18 cellular contexts compared by ENCODE assay signal in the genomic region with DNA sequence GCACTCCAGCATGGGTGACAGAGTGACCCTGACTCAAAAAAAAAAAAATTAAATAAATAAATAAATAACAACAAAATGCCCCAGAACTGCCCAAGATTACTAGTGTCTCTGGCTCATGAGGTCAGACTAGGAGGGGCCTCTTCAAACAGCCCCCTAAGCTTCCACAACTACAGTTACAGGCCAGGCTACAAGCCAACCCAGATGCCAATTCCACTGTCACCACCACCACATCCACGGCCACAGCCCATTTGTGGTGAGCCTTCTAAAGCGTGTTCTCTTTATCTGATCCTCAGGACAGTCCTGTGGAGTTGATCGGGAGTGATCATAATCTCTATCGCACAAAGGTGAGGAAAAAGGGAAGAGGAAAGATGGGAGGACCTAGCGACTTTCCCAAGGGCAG. TPM values are rescaled to one million over a fixed set of nuclear protein-coding genes. Genes with fewer than 3 reads are reported as not detected.
"Had no signal": no experiment of that assay in that cellular context is flagged by ENCODE, and none has a peak within 500 bp of the region (broad histone marks: within the 10 kb centered on the region; RNA-seq: fewer than 3 reads in every experiment).

No MANE protein-coding gene starts in this region.

- H3K27ac Mint-ChIP-seq: activated CD4-positive, alpha-beta T cell treated with anti-CD3 and anti-CD28 coated beads, Interleukin-2, amount 10 ng/mL, durations not matched to agents 7 days and 5 days; activated naive CD4-positive, alpha-beta T cell treated with anti-CD3 and anti-CD28 coated beads, Interleukin-2, amount 10 ng/mL, durations not matched to agents 7 days and 5 days; activated T-helper 2 cell treated with anti-CD3 and anti-CD28 coated beads, Interferon-gamma antibody, Interleukin-2, Interleukin-4, amounts not matched to agents 10 μg/mL and 5 μg/mL and 100 μg/mL, durations not matched to agents 14 hours and 24 hours and 36 hours; nephron progenitor cell; T-helper 17 cell had no signal

- H3K4me1 Mint-ChIP-seq: activated CD4-positive, alpha-beta T cell treated with anti-CD3 and anti-CD28 coated beads, Interleukin-2, amount 10 ng/mL, durations not matched to agents 7 days and 5 days; activated naive CD4-positive, alpha-beta T cell treated with anti-CD3 and anti-CD28 coated beads, Interleukin-2, amount 10 ng/mL, durations not matched to agents 7 days and 5 days; T-helper 17 cell had no signal

- H3K4me3 Mint-ChIP-seq: activated CD4-positive, alpha-beta T cell treated with anti-CD3 and anti-CD28 coated beads, Interleukin-2, amount 10 ng/mL, durations not matched to agents 7 days and 5 days; activated naive CD4-positive, alpha-beta T cell treated with anti-CD3 and anti-CD28 coated beads, Interleukin-2, amount 10 ng/mL, durations not matched to agents 7 days and 5 days; brain; nephron progenitor cell; T-helper 17 cell had no signal

- H3K9me3 Mint-ChIP-seq: activated CD4-positive, alpha-beta T cell treated with anti-CD3 and anti-CD28 coated beads, Interleukin-2, amount 10 ng/mL, durations not matched to agents 7 days and 5 days; activated naive CD4-positive, alpha-beta T cell treated with anti-CD3 and anti-CD28 coated beads, Interleukin-2, amount 10 ng/mL, durations not matched to agents 7 days and 5 days; activated T-helper 2 cell treated with anti-CD3 and anti-CD28 coated beads, Interferon-gamma antibody, Interleukin-2, Interleukin-4, amounts not matched to agents 10 μg/mL and 5 μg/mL and 100 μg/mL, durations not matched to agents 14 hours and 24 hours and 36 hours; nephron progenitor cell had no signal

- H3K27ac ChIP-seq: ovary, stomach, transverse colon had no signal

- H3K36me3 ChIP-seq: adrenal gland, ovary, stomach, transverse colon had no signal

- DNase-seq: activated CD4-positive, alpha-beta T cell treated with anti-CD3 and anti-CD28 coated beads, Interleukin-2, amount 10 ng/mL, durations not matched to agents 7 days and 5 days; activated CD4-positive, CD25-positive, alpha-beta regulatory T cell; activated naive CD4-positive, alpha-beta T cell treated with anti-CD3 and anti-CD28 coated beads, Interleukin-2, amount 10 ng/mL, durations not matched to agents 7 days and 5 days; activated T-cell treated with anti-CD3 and anti-CD28 coated beads for 4 hours; adrenal gland; hypothalamus; left cardiac atrium; mucosa of descending colon; nephron progenitor cell; ovary; stomach; T-helper 17 cell; transverse colon had no signal

- H3K9me3 ChIP-seq: adrenal gland, mucosa of descending colon, ovary, stomach, transverse colon had no signal

- H3K4me3 ChIP-seq: adrenal gland, lung, mucosa of descending colon, ovary, stomach, transverse colon had no signal

- H3K27me3 ChIP-seq: adrenal gland, ovary, stomach, transverse colon had no signal

- ATAC-seq: esophagus mucosa, left cardiac atrium, mucosa of descending colon, T-helper 17 cell had no signal

- H3K36me3 Mint-ChIP-seq: activated naive CD4-positive, alpha-beta T cell treated with anti-CD3 and anti-CD28 coated beads, Interleukin-2, amount 10 ng/mL, durations not matched to agents 7 days and 5 days; brain had no signal

RNA-seq across cellular contexts. Expression of gene IGFBP7, which starts 36.6 kb away (rescaled TPM):
- total RNA-seq: activated CD8-positive, alpha-beta memory T cell treated with anti-CD3 and anti-CD28 coated beads for 36 hours; activated T-helper 2 cell treated with anti-CD3 and anti-CD28 coated beads, Interferon-gamma antibody, Interleukin-2, Interleukin-4, amounts not matched to agents 10 μg/mL and 5 μg/mL and 100 μg/mL, durations not matched to agents 14 hours and 24 hours and 36 hours had no signal
